Comparison of ENCODE assay signal across 21 cellular contexts in genomic region chr2:142973160-142973821, GRCh38.
DNase-seq lines count a peak whose midpoint lies in the region; ATAC-seq and TF ChIP-seq lines count a peak whose summit lies in the region.
"Had no signal": no experiment of that assay in that cellular context is flagged by ENCODE, and none has a peak within 500 bp of the region (broad histone marks: within the 10 kb centered on the region; RNA-seq: fewer than 3 reads in every experiment).

No MANE protein-coding gene starts in this region.

- H3K27ac Mint-ChIP-seq in activated naive CD8-positive, alpha-beta T cell treated with anti-CD3 and anti-CD28 coated beads, Interleukin-2, amount 50 U/mL, for 24 hours, result no peak overlapping the region
- H3K27ac Mint-ChIP-seq in activated naive CD8-positive, alpha-beta T cell treated with anti-CD3 and anti-CD28 coated beads for 36 hours, result no peak overlapping the region
- H3K27ac Mint-ChIP-seq: activated naive CD4-positive, alpha-beta T cell treated with anti-CD3 and anti-CD28 coated beads, Interleukin-2, amount 50 U/mL, for 24 hours; CD8-positive, alpha-beta memory T cell; natural killer cell treated with Interleukin-12 subunit alpha and Interleukin-12 subunit beta and Interleukin-15 and Interleukin-18, amount 100 ng/mL, for 72 hours had no signal

- H3K9me3 ChIP-seq in hepatocyte (ENCODE audit: low read depth) (no peaks in the 10 kb centered on the region), suprapubic skin (no peaks in the 10 kb centered on the region)
- H3K9me3 ChIP-seq: heart right ventricle, left ventricle myocardium inferior, uterus had no signal

- no peak overlapping the region for H2AFZ ChIP-seq in hepatocyte

- H3K36me3 ChIP-seq in brain microvascular endothelial cell (replicated peaks) (no peaks in the 10 kb centered on the region), hepatocyte (replicated peaks; ENCODE audit: insufficient read depth, low read depth) (no peaks in the 10 kb centered on the region), suprapubic skin (no peaks in the 10 kb centered on the region)
- H3K36me3 ChIP-seq: left ventricle myocardium inferior, uterus had no signal

- no peak for DNase-seq in activated naive CD8-positive, alpha-beta T cell treated with anti-CD3 and anti-CD28 coated beads, Interleukin-2, amount 50 U/mL, for 24 hours
- no peak for DNase-seq in activated naive CD8-positive, alpha-beta T cell treated with anti-CD3 and anti-CD28 coated beads for 36 hours
- no peak for DNase-seq in brain microvascular endothelial cell
- DNase-seq in hepatocyte (ENCODE audit: low spot score), result no peak
- no peak for DNase-seq in suprapubic skin (ENCODE audit: low spot score in 2 of 2)
- no peak for DNase-seq in DMS79 (lab: John Stamatoyannopoulos, UW)
- no peak for DNase-seq in GM19240 (ENCODE audit: insufficient read length, low spot score)
- DNase-seq: 8988T; activated CD8-positive, alpha-beta memory T cell treated with anti-CD3 and anti-CD28 coated beads, Interleukin-2, amount 50 U/mL, for 4 hours; CD8-positive, alpha-beta memory T cell; heart right ventricle; left ventricle myocardium inferior; NCI-H1105 treated with DMSO at 0.1 percent for 48 hours; NCI-H446 treated with DMSO at 0.1 percent for 48 hours; stimulated activated CD4-positive, alpha-beta T cell treated with anti-CD3 and anti-CD28 coated beads, Interleukin-4, amount 100 ng/mL, for 24 hours; uterus had no signal

- no peak for TF ChIP-seq CTCF in brain microvascular endothelial cell (IDR thresholded peaks at IDR 0.05; ENCODE audit: low read depth, low read length, missing control alignments)
- no peak for TF ChIP-seq CTCF in hepatocyte (IDR thresholded peaks at IDR 0.05; ENCODE audit: poor library complexity)
- TF ChIP-seq CTCF in suprapubic skin (IDR thresholded peaks at IDR 0.05), result no peak

- TF ChIP-seq POLR2A in suprapubic skin (IDR thresholded peaks at IDR 0.05), result no peak

- H3K27me3 ChIP-seq in brain microvascular endothelial cell (replicated peaks) (no peaks in the 10 kb centered on the region), hepatocyte (no peaks in the 10 kb centered on the region), suprapubic skin (no peaks in the 10 kb centered on the region)
- H3K27me3 ChIP-seq: heart right ventricle, uterus had no signal

- no peak overlapping the region for H3K4me3 Mint-ChIP-seq in activated naive CD8-positive, alpha-beta T cell treated with anti-CD3 and anti-CD28 coated beads, Interleukin-2, amount 50 U/mL, for 24 hours
- no peak overlapping the region for H3K4me3 Mint-ChIP-seq in activated naive CD8-positive, alpha-beta T cell treated with anti-CD3 and anti-CD28 coated beads for 36 hours
- H3K4me3 Mint-ChIP-seq: activated naive CD4-positive, alpha-beta T cell treated with anti-CD3 and anti-CD28 coated beads, Interleukin-2, amount 50 U/mL, for 24 hours; CD8-positive, alpha-beta memory T cell; central memory CD8-positive, alpha-beta T cell; natural killer cell treated with Interleukin-12 subunit alpha and Interleukin-12 subunit beta and Interleukin-15 and Interleukin-18, amount 100 ng/mL, for 72 hours had no signal

- H3K4me1 Mint-ChIP-seq in activated naive CD8-positive, alpha-beta T cell treated with anti-CD3 and anti-CD28 coated beads, Interleukin-2, amount 50 U/mL, for 24 hours, result no peaks in the 10 kb centered on the region
- peaks cover 4% of the 10 kb centered on the region for H3K4me1 Mint-ChIP-seq in activated naive CD8-positive, alpha-beta T cell treated with anti-CD3 and anti-CD28 coated beads for 36 hours
- H3K4me1 Mint-ChIP-seq: activated naive CD4-positive, alpha-beta T cell treated with anti-CD3 and anti-CD28 coated beads, Interleukin-2, amount 50 U/mL, for 24 hours; CD8-positive, alpha-beta memory T cell; central memory CD8-positive, alpha-beta T cell had no signal

- no peaks in the 10 kb centered on the region for H3K36me3 Mint-ChIP-seq in activated naive CD8-positive, alpha-beta T cell treated with anti-CD3 and anti-CD28 coated beads, Interleukin-2, amount 50 U/mL, for 24 hours (ENCODE audit: low read depth)
- no peaks in the 10 kb centered on the region for H3K36me3 Mint-ChIP-seq in activated naive CD8-positive, alpha-beta T cell treated with anti-CD3 and anti-CD28 coated beads for 36 hours
- H3K36me3 Mint-ChIP-seq: activated naive CD4-positive, alpha-beta T cell treated with anti-CD3 and anti-CD28 coated beads, Interleukin-2, amount 50 U/mL, for 24 hours; CD8-positive, alpha-beta memory T cell; natural killer cell treated with Interleukin-12 subunit alpha and Interleukin-12 subunit beta and Interleukin-15 and Interleukin-18, amount 100 ng/mL, for 72 hours had no signal

- H3K4me1 ChIP-seq in hepatocyte (ENCODE audit: insufficient read depth), result peaks cover 15% of the 10 kb centered on the region
- H3K4me1 ChIP-seq in suprapubic skin, result peaks cover 28% of the 10 kb centered on the region
- H3K4me1 ChIP-seq: left ventricle myocardium inferior, uterus had no signal

- no peak overlapping the region for H3K4me2 ChIP-seq in hepatocyte

- H3K27me3 Mint-ChIP-seq in activated naive CD8-positive, alpha-beta T cell treated with anti-CD3 and anti-CD28 coated beads, Interleukin-2, amount 50 U/mL, for 24 hours, result no peaks in the 10 kb centered on the region
- no peaks in the 10 kb centered on the region for H3K27me3 Mint-ChIP-seq in activated naive CD8-positive, alpha-beta T cell treated with anti-CD3 and anti-CD28 coated beads for 36 hours
- H3K27me3 Mint-ChIP-seq: activated naive CD4-positive, alpha-beta T cell treated with anti-CD3 and anti-CD28 coated beads, Interleukin-2, amount 50 U/mL, for 24 hours; natural killer cell treated with Interleukin-12 subunit alpha and Interleukin-12 subunit beta and Interleukin-15 and Interleukin-18, amount 100 ng/mL, for 72 hours had no signal

- H3K79me2 ChIP-seq in hepatocyte, result no peaks in the 10 kb centered on the region

- no peak for TF ChIP-seq EP300 in suprapubic skin (IDR thresholded peaks at IDR 0.05)

- no peaks in the 10 kb centered on the region for H3K9me3 Mint-ChIP-seq in activated naive CD8-positive, alpha-beta T cell treated with anti-CD3 and anti-CD28 coated beads, Interleukin-2, amount 50 U/mL, for 24 hours
- H3K9me3 Mint-ChIP-seq in activated naive CD8-positive, alpha-beta T cell treated with anti-CD3 and anti-CD28 coated beads for 36 hours, result no peaks in the 10 kb centered on the region
- H3K9me3 Mint-ChIP-seq: activated naive CD4-positive, alpha-beta T cell treated with anti-CD3 and anti-CD28 coated beads, Interleukin-2, amount 50 U/mL, for 24 hours; CD8-positive, alpha-beta memory T cell; central memory CD8-positive, alpha-beta T cell; natural killer cell treated with Interleukin-12 subunit alpha and Interleukin-12 subunit beta and Interleukin-15 and Interleukin-18, amount 100 ng/mL, for 72 hours had no signal

- H3K4me3 ChIP-seq in brain microvascular endothelial cell (ENCODE audit: low read depth, low read length), result no peak overlapping the region
- H3K4me3 ChIP-seq in hepatocyte, result no peak overlapping the region
- H3K4me3 ChIP-seq in suprapubic skin, result no peak overlapping the region
- H3K4me3 ChIP-seq: heart right ventricle, left ventricle myocardium inferior, uterus had no signal

- H3K27ac ChIP-seq in brain microvascular endothelial cell (peak overlapping the region; percentile 67), hepatocyte (peak overlapping the region; percentile 73), suprapubic skin (peak overlapping the region; percentile 40)
- H3K27ac ChIP-seq: heart right ventricle, left ventricle myocardium inferior, uterus had no signal

- in situ Hi-C loops in brain microvascular endothelial cell (cut with HindIII; ENCODE audit: low pct_ligation_motif_present, low sequenced_read_pairs), result no loop called here

- WGBS in hepatocyte (ENCODE audit: low lambda C conversion rate, missing lambda C conversion rate), result 72% methylated on average over 4 of the region's 4 CpGs
- WGBS in suprapubic skin, result 53% methylated on average over 4 of the region's 4 CpGs

- ATAC-seq in activated naive CD8-positive, alpha-beta T cell treated with anti-CD3 and anti-CD28 coated beads, Interleukin-2, amount 50 U/mL, for 24 hours, result peak; percentile 15
- no peak for ATAC-seq in HG03469 (IDR thresholded peaks at IDR 0.05; ENCODE audit: unreplicated experiment)
- ATAC-seq: activated CD4-positive, CD25-positive, alpha-beta regulatory T cell treated with anti-CD3 and anti-CD28 coated beads, Interleukin-2, amount 50 U/mL, for 24 hours; natural killer cell treated with Interleukin-12 subunit alpha and Interleukin-12 subunit beta and Interleukin-15 and Interleukin-18, amount 100 ng/mL, for 72 hours had no signal

- no peaks in the 10 kb centered on the region for H3K9me2 ChIP-seq in hepatocyte (replicated peaks; ENCODE audit: insufficient read depth)

- H4K20me1 ChIP-seq in hepatocyte (ENCODE audit: insufficient read depth, poor library complexity, severe bottlenecking), result no peaks in the 10 kb centered on the region
